8 cellular contexts compared by ENCODE assay signal in genomic region chrX:39261446-39262147, GRCh38.
A peak's percentile ranks its signal among the peaks of the same experiment; 100 is the strongest.
DNase-seq lines count a peak whose midpoint lies in the region; FAIRE-seq and TF ChIP-seq lines count a peak whose summit lies in the region.

No MANE protein-coding gene starts in this region.

- no peak overlapping the region for H3K4me3 ChIP-seq in WI38 (ENCODE audit: low read depth, low read length)
- no peak overlapping the region for H3K4me3 ChIP-seq in small intestine (ENCODE audit: low read depth in 1 of 2, low read length in 2 of 2)

- no peak overlapping the region for H3K27ac ChIP-seq in small intestine (ENCODE audit: low read depth in 1 of 2, low read length in 1 of 2)

- H3K4me1 ChIP-seq in small intestine (ENCODE audit: control insufficient read depth in 2 of 2, insufficient read depth in 1 of 2, low read depth in 1 of 2, low read length in 1 of 2): no peaks in the 10 kb centered on the region

- WGBS in small intestine, 3 donors: 57 to 65% (median 62%) methylated on average over 1 of the region's 1 CpG

- FAIRE-seq in frontal cortex (lab: Jason Lieb, UNC) (peak; percentile 34), small intestine (lab: Jason Lieb, UNC) (no peak)

- 0 out of 2 replicates have a peak, but pooled peaks have one; percentile 10 for TF ChIP-seq CTCF in WI38 (IDR thresholded peaks at IDR 0.05; ENCODE audit: low read depth, low read length)

- DNase-seq in AG08396 (ENCODE audit: low spot score) (peak; percentile 18), GM04503 (ENCODE audit: low read depth) (peak; percentile 16), NCI-H1417 (lab: John Stamatoyannopoulos, UW) (peak in 2 of 3 experiments; percentile 35 to 80), frontal cortex (ENCODE audit: low spot score in 2 of 2) (peak in 1 of 2 donors; percentile 8), small intestine (peak; percentile 38), ureter (ENCODE audit: low spot score) (no peak)
- no peak for DNase-seq in effector CD8-positive, alpha-beta T cell (lab: John Stamatoyannopoulos, UW)

- H3K27me3 ChIP-seq in small intestine (ENCODE audit: control insufficient read depth in 2 of 2, insufficient read depth in 2 of 2, low read length in 2 of 2): no peaks in the 10 kb centered on the region

- no peaks in the 10 kb centered on the region for H3K36me3 ChIP-seq in small intestine (ENCODE audit: control insufficient read depth in 2 of 2, insufficient read depth in 2 of 2, low read length in 2 of 2)

- no peaks in the 10 kb centered on the region for H3K9me3 ChIP-seq in small intestine (ENCODE audit: control insufficient read depth, low read depth)

Comparison
In these comparisons a context has a peak if more than half of its experiments do, and no peak if none do; other contexts are left out.
1. DNase-seq: peak in AG08396 (single experiment), GM04503 (single experiment), NCI-H1417 (2 of 3) and small intestine (single experiment); none in ureter (single experiment) and effector CD8-positive, alpha-beta T cell (single experiment).